Comparison of ENCODE assay signal across 21 cellular contexts in genomic region chr2:1790996-1791395, GRCh38. TPM values are rescaled to one million over a fixed set of nuclear protein-coding genes. Genes with fewer than 3 reads are reported as not detected.
DNase-seq lines count a peak whose midpoint lies in the region; TF ChIP-seq lines count a peak whose summit lies in the region.
"Had no signal": no experiment of that assay in that cellular context is flagged by ENCODE, and none has a peak within 500 bp of the region (broad histone marks: within the 10 kb centered on the region; RNA-seq: fewer than 3 reads in every experiment).

No MANE protein-coding gene starts in this region.

- TF ChIP-seq CTCF in NB4 (IDR thresholded peaks at IDR 0.05; ENCODE audit: low read depth, low read length) (no peak), nephron (IDR thresholded peaks at IDR 0.05; ENCODE audit: unreplicated experiment in 3 of 3) (no peak), HFFc6 (IDR thresholded peaks at IDR 0.05) (no peak)

- H3K27me3 Mint-ChIP-seq in nephron (ENCODE audit: low read depth): peaks cover 14% of the 10 kb centered on the region
- H3K27me3 Mint-ChIP-seq in HFFc6 (ENCODE audit: insufficient read depth): peaks cover 6% of the 10 kb centered on the region

- H3K4me3 Mint-ChIP-seq in nephron: peak overlapping the region in 2 of 3 experiments; percentile 16 to 56
- no peak overlapping the region for H3K4me3 Mint-ChIP-seq in HFFc6
- H3K4me3 Mint-ChIP-seq: CD8-positive, alpha-beta T cell; GM23338 had no signal

- H3K27ac Mint-ChIP-seq in nephron (peak overlapping the region; percentile 58 to 91 (median 67)), HFFc6 (no peak overlapping the region; the same call in 1 of the 2 replicates)
- H3K27ac Mint-ChIP-seq: CD8-positive, alpha-beta T cell; GM23338 had no signal

- DNase-seq in EL (peak; percentile 38), NB4 (ENCODE audit: low read depth) (no peak), dedifferentiated amniotic fluid mesenchymal stem cell (ENCODE audit: extremely low spot score) (peak; percentile 47), HFFc6 (no peak), NCI-H1105 treated with DMSO at 0.1 percent for 48 hours (lab: John Stamatoyannopoulos, UW) (no peak), GF-D8 (lab: John Stamatoyannopoulos, UW) (no peak)
- DNase-seq: ACHN; BE2C; CD8-positive, alpha-beta T cell; Karpas-422; MM.1S; NCI-H1105; NCI-H187; NCI-H69; NK-92 treated with Interleukin-12 subunit alpha and Interleukin-12 subunit beta, amount 100 ng/mL, for 24 hours; RPMI8226; SIG-M5 had no signal

- peak overlapping the region; percentile 23 for H3K4me3 ChIP-seq in NB4 (ENCODE audit: low read depth, low read length)
- H3K4me3 ChIP-seq: GM12878, GM23338 had no signal

- H3K9me3 Mint-ChIP-seq in nephron (no peaks in the 10 kb centered on the region), HFFc6 (no peaks in the 10 kb centered on the region)
- H3K9me3 Mint-ChIP-seq: CD8-positive, alpha-beta T cell; GM23338 had no signal

- H3K4me1 Mint-ChIP-seq in nephron: peaks cover 73% of the 10 kb centered on the region
- H3K4me1 Mint-ChIP-seq in HFFc6 (ENCODE audit: low read depth): peaks cover 30% of the 10 kb centered on the region

- H3K36me3 Mint-ChIP-seq in nephron (ENCODE audit: low read depth) (no peaks in the 10 kb centered on the region), HFFc6 (ENCODE audit: low read depth) (no peaks in the 10 kb centered on the region)
- H3K36me3 Mint-ChIP-seq: CD8-positive, alpha-beta T cell had no signal

- TF ChIP-seq POLR2A in NB4 (IDR thresholded peaks at IDR 0.05; ENCODE audit: extremely low read depth, insufficient read length): no peak

RNA-seq across cellular contexts. Expression of gene PXDN, which starts 46.7 kb away (rescaled TPM):
- total RNA-seq in HFFc6 (2021; fragmentation: NEBNext Ultra II Directional; extraction: Animal tissue kit (Norgen Biotek cat#: 25700)): 100 to 1,000 TPM; 283 to 403 (median 323) TPM
- total RNA-seq: OCI-LY7 had no signal

Comparison
In these comparisons a context has a peak if more than half of its experiments do, and no peak if none do; other contexts are left out.
1. DNase-seq: peak in EL (single experiment) and dedifferentiated amniotic fluid mesenchymal stem cell (single experiment); none in NB4 (single experiment), HFFc6 (single experiment), NCI-H1105 treated with DMSO at 0.1 percent for 48 hours (single experiment) and GF-D8 (single experiment).